ENCODE assay signal across 8 cellular contexts in the genomic region with DNA sequence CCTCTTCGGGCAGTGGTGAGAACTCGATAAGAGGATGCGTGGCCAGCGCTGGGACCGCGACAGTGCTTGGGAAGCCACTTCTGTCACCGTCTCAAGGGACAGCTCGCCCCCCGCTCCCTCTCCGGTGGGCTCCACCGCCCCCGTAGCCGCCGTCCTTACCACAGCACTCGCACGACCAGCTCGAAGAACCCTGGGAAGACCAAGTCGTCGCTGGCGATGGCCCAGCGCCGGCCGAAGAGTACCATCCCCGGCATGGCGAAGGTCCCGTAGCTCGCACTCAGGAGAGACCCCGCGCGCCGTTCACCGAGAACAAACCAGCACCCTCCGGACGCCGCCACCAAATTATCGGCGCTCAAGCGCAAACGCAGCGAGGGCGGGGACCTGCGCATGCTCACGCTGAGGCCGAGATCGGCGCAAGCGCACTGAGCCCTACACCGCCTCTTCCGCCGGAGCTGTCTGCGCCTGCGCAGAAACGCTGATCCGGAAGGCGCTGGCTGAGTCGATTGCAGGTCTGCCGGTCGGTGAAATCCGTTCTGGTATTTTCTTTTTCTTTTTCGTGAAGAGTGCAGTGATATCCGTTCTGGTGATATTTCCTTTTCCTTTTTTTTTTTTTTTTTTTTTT. TPM values are rescaled to one million over a fixed set of nuclear protein-coding genes. Genes with fewer than 3 reads are reported as not detected.
DNase-seq lines count a peak whose midpoint lies in the region; ATAC-seq, FAIRE-seq and TF ChIP-seq lines count a peak whose summit lies in the region.

A gene with protein sequence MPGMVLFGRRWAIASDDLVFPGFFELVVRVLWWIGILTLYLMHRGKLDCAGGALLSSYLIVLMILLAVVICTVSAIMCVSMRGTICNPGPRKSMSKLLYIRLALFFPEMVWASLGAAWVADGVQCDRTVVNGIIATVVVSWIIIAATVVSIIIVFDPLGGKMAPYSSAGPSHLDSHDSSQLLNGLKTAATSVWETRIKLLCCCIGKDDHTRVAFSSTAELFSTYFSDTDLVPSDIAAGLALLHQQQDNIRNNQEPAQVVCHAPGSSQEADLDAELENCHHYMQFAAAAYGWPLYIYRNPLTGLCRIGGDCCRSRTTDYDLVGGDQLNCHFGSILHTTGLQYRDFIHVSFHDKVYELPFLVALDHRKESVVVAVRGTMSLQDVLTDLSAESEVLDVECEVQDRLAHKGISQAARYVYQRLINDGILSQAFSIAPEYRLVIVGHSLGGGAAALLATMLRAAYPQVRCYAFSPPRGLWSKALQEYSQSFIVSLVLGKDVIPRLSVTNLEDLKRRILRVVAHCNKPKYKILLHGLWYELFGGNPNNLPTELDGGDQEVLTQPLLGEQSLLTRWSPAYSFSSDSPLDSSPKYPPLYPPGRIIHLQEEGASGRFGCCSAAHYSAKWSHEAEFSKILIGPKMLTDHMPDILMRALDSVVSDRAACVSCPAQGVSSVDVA (minus strand): TSS at position 366 of the 622 bp plus-strand sequence. CDS start 112 bp downstream, at position 254.

- H3K27me3 ChIP-seq in ascending aorta = no peaks in the 10 kb centered on the region
- no peaks in the 10 kb centered on the region for H3K27me3 ChIP-seq in right cardiac atrium (ENCODE audit: control insufficient read depth, insufficient read depth)

- peak within 1 kb of the TSS; percentile 88 to 95 for H3K27ac ChIP-seq in ascending aorta
- peak within 1 kb of the TSS; percentile 77 for H3K27ac ChIP-seq in right cardiac atrium (ENCODE audit: low read length)

- no peaks in the 10 kb centered on the region for H3K9me3 Mint-ChIP-seq in T-helper 2 cell treated with Interferon-gamma antibody and Interleukin-4, amounts not matched to agents 5 μg/mL and 100 μg/mL, for 36 hours

- TF ChIP-seq CTCF in ascending aorta (IDR thresholded peaks at IDR 0.05) = no peak

- intact Hi-C loops in ascending aorta (cut with DNase I) = loop anchor here (10.0 kb wide), 1 partner anchor 283 kb away; no protein-coding TSS in a partner anchor
- intact Hi-C loops in right cardiac atrium (cut with DNase I) = no loop called here

- peaks cover 4 to 16% of the 10 kb centered on the region in 2 donors for H3K36me3 ChIP-seq in ascending aorta

- ATAC-seq in GM18505 (IDR thresholded peaks at IDR 0.05; ENCODE audit: unreplicated experiment) (peak; percentile 83), HG02981 (IDR thresholded peaks at IDR 0.05; ENCODE audit: unreplicated experiment) (peak; percentile 88), right cardiac atrium (peak; percentile 91 to 94)

- peak within 1 kb of the TSS; percentile 89 to 98 for H3K4me3 ChIP-seq in ascending aorta
- H3K4me3 ChIP-seq in right cardiac atrium (ENCODE audit: low read length) = peak within 1 kb of the TSS; percentile 70

- peaks cover 0 to 4% of the 10 kb centered on the region in 2 donors for H3K4me1 ChIP-seq in ascending aorta
- peaks cover 4% of the 10 kb centered on the region for H3K4me1 ChIP-seq in right cardiac atrium (ENCODE audit: control insufficient read depth, insufficient read depth, low read length)

- under 1% methylated on average over 61 of the region's 61 CpGs for WGBS in right cardiac atrium

- H3K9me3 ChIP-seq in ascending aorta = no peaks in the 10 kb centered on the region
- H3K9me3 ChIP-seq in right cardiac atrium (ENCODE audit: control insufficient read depth, low read length) = no peaks in the 10 kb centered on the region

- DNase-seq in NCI-H2029 (lab: John Stamatoyannopoulos, UW) = peak; percentile 89
- DNase-seq in T-helper 2 cell treated with Interferon-gamma antibody and Interleukin-4, amounts not matched to agents 5 μg/mL and 100 μg/mL, for 36 hours (ENCODE audit: low spot score) = peak; percentile 95
- DNase-seq in ascending aorta (ENCODE audit: low spot score in 2 of 2) = peak; percentile 53 to 93
- peak; percentile 94 to 98 (median 98) for DNase-seq in right cardiac atrium
- DNase-seq in pulmonary artery endothelial cell (ENCODE audit: low read depth, low spot score) = no peak
- DNase-seq in urothelium cell line (ENCODE audit: low spot score) = peak; percentile 100

- no peaks in the 10 kb centered on the region for H3K27me3 Mint-ChIP-seq in T-helper 2 cell treated with Interferon-gamma antibody and Interleukin-4, amounts not matched to agents 5 μg/mL and 100 μg/mL, for 36 hours (ENCODE audit: low read depth)

- peaks cover 31% of the 10 kb centered on the region for H3K36me3 Mint-ChIP-seq in T-helper 2 cell treated with Interferon-gamma antibody and Interleukin-4, amounts not matched to agents 5 μg/mL and 100 μg/mL, for 36 hours (ENCODE audit: low read depth)

- H3K27ac Mint-ChIP-seq in T-helper 2 cell treated with Interferon-gamma antibody and Interleukin-4, amounts not matched to agents 5 μg/mL and 100 μg/mL, for 36 hours = peak within 1 kb of the TSS; percentile 96

- peak within 1 kb of the TSS; percentile 96 for H3K4me3 Mint-ChIP-seq in T-helper 2 cell treated with Interferon-gamma antibody and Interleukin-4, amounts not matched to agents 5 μg/mL and 100 μg/mL, for 36 hours

- peaks cover 14% of the 10 kb centered on the region for H3K4me1 Mint-ChIP-seq in T-helper 2 cell treated with Interferon-gamma antibody and Interleukin-4, amounts not matched to agents 5 μg/mL and 100 μg/mL, for 36 hours (ENCODE audit: low read depth)

- peak; percentile 98 for TF ChIP-seq POLR2A in GM18505 (IDR thresholded peaks at IDR 0.05; ENCODE audit: borderline replicate concordance, extremely low read depth, insufficient read depth, insufficient read length)

- peak; percentile 98 for FAIRE-seq in urothelium cell line (lab: Jason Lieb, UNC)

RNA-seq across cellular contexts. Expression of the gene that starts here (rescaled TPM):
- total RNA-seq in ascending aorta (5.2 TPM), right cardiac atrium (1 to 10 TPM; 7.9 to 9.9 (median 9.1) TPM), pulmonary artery endothelial cell (14.0 and 22.4 TPM in 2 replicates)
- polyA plus RNA-seq in right cardiac atrium = 5.4 TPM
